Comparison of ENCODE assay signal across 8 cellular contexts in genomic region chr16:2251281-2252111, GRCh38. TPM values are rescaled to one million over a fixed set of nuclear protein-coding genes. Genes with fewer than 3 reads are reported as not detected.
DNase-seq lines count a peak whose midpoint lies in the region; ATAC-seq and TF ChIP-seq lines count a peak whose summit lies in the region.

Gene ECI1 (minus strand): TSS chr16:2251587. CDS start chr16:2251566, 21 bp downstream.

- peaks cover 19% of the 10 kb centered on the region for H3K36me3 Mint-ChIP-seq in activated T-cell treated with anti-CD3 and anti-CD28 coated beads, Interleukin-2, amount 50 U/mL, for 4 hours (ENCODE audit: insufficient read depth)

- H3K27me3 ChIP-seq in PC-9 (ENCODE audit: insufficient read depth, low read depth) (no peaks in the 10 kb centered on the region), muscle layer of duodenum (ENCODE audit: low read depth, low read length) (no peaks in the 10 kb centered on the region)

- no peaks in the 10 kb centered on the region for H3K9me3 Mint-ChIP-seq in activated T-cell treated with anti-CD3 and anti-CD28 coated beads, Interleukin-2, amount 50 U/mL, for 4 hours

- H3K4me3 ChIP-seq in PC-9 (peak within 1 kb of the TSS; percentile 91), muscle layer of duodenum (ENCODE audit: low read depth in 1 of 2, low read length in 2 of 2) (peak within 1 kb of the TSS; percentile 64 to 72)

- DNase-seq in DMS153 (lab: John Stamatoyannopoulos, UW) (peak; percentile 89), HuH-7.5 (ENCODE audit: low spot score) (peak; percentile 98), PC-9 (peak; percentile 84 to 98)
- DNase-seq in activated T-cell treated with anti-CD3 and anti-CD28 coated beads, Interleukin-2, amount 50 U/mL, for 4 hours, result peak; percentile 68
- DNase-seq in stimulated activated CD8-positive, alpha-beta memory T cell treated with anti-CD3 and anti-CD28 coated beads, Interleukin-7, amount 100 ng/mL, for 4 hours (ENCODE audit: low read depth in 2 of 2), result peak; percentile 48 to 76

- peak within 1 kb of the TSS; percentile 73 for H2AFZ ChIP-seq in PC-9

- intact Hi-C loops in PC-9 (cut with micrococcal nuclease; ENCODE audit: unreplicated experiment), result loop anchor here (1.0 to 10.0 kb wide), 5 partner anchors 29 to 251 kb away; partner anchors contain the start of genes BRICD5, E4F1, PGP and TRAF7

- peaks cover 37% of the 10 kb centered on the region for H4K20me1 ChIP-seq in PC-9 (ENCODE audit: insufficient read depth)

- CTCF ChIA-PET in PC-9 (lab: Charles Lee), result interaction anchor here (0.5 to 1.0 kb wide), 10 partner anchors 47 to 669 kb away, joined by 3 to 5 read pairs (median 3); partner anchors contain the start of genes PKD1 and TRAF7

- H3K9me2 ChIP-seq in PC-9 (ENCODE audit: insufficient read depth), result no peaks in the 10 kb centered on the region

- peak within 1 kb of the TSS; percentile 85 for H3K4me3 Mint-ChIP-seq in activated T-cell treated with anti-CD3 and anti-CD28 coated beads, Interleukin-2, amount 50 U/mL, for 4 hours

- H3K9me3 ChIP-seq in PC-9 (ENCODE audit: insufficient read depth, low read depth) (no peaks in the 10 kb centered on the region), muscle layer of duodenum (ENCODE audit: control insufficient read depth in 1 of 2, low read length in 2 of 2) (no peaks in the 10 kb centered on the region)

- peak within 1 kb of the TSS; percentile 86 for H3K27ac ChIP-seq in PC-9
- H3K27ac ChIP-seq in muscle layer of duodenum (ENCODE audit: low read length), result peak within 1 kb of the TSS; percentile 69

- TF ChIP-seq CTCF in PC-9 (conservative IDR thresholded peaks at IDR 0.05), result peak; percentile 69

- H3K4me1 Mint-ChIP-seq in activated T-cell treated with anti-CD3 and anti-CD28 coated beads, Interleukin-2, amount 50 U/mL, for 4 hours (ENCODE audit: low read depth), result peaks cover 10% of the 10 kb centered on the region

- H3K4me1 ChIP-seq in PC-9 (replicated peaks; ENCODE audit: insufficient read depth) (peaks cover 22% of the 10 kb centered on the region), muscle layer of duodenum (ENCODE audit: control insufficient read depth in 1 of 2, insufficient read depth in 2 of 2, low read length in 2 of 2) (peaks cover 3 to 18% of the 10 kb centered on the region in 2 donors)

- POLR2A ChIA-PET in PC-9 (lab: Charles Lee; ENCODE audit: unreplicated experiment), result interaction anchor here (0.5 to 1.0 kb wide), 6 partner anchors 18 to 885 kb away, joined by 3 to 12 read pairs (median 4); partner anchors contain the start of gene TRAF7

- H3K4me2 ChIP-seq in PC-9, result peak within 1 kb of the TSS; percentile 85

- peaks cover 36% of the 10 kb centered on the region for H3K79me2 ChIP-seq in PC-9 (ENCODE audit: low read depth)

- H3K36me3 ChIP-seq in PC-9 (ENCODE audit: low read depth) (peaks cover 12% of the 10 kb centered on the region), muscle layer of duodenum (ENCODE audit: control insufficient read depth in 1 of 2, insufficient read depth in 2 of 2, low read length in 2 of 2) (peaks cover 19 to 38% of the 10 kb centered on the region in 2 donors)

- BruUV-seq in PC-9 (replicated peaks; lab: Mats Ljungman, UMichigan), result no TSS peak

- peak; percentile 79 for ATAC-seq in GM21515 (IDR thresholded peaks at IDR 0.05; ENCODE audit: unreplicated experiment)
- ATAC-seq in activated T-cell treated with anti-CD3 and anti-CD28 coated beads, Interleukin-2, amount 50 U/mL, for 4 hours, result peak; percentile 74 to 80
- peak; percentile 94 for ATAC-seq in esophagus mucosa

- peaks cover 62% of the 10 kb centered on the region for H3F3A ChIP-seq in PC-9 (ENCODE audit: insufficient read depth, low read depth)

- no peaks in the 10 kb centered on the region for H3K27me3 Mint-ChIP-seq in activated T-cell treated with anti-CD3 and anti-CD28 coated beads, Interleukin-2, amount 50 U/mL, for 4 hours (ENCODE audit: low read depth)

RNA-seq across cellular contexts. Expression of gene ECI1, which starts in this region (rescaled TPM):
- total RNA-seq in PC-9 (2021) (131 and 216 TPM in 2 replicates), esophagus mucosa (65.8 TPM)
- total RNA-seq in activated T-cell treated with anti-CD3 and anti-CD28 coated beads, Interleukin-2, amount 50 U/mL, for 4 hours, result 10 to 100 TPM; 21.6 to 23.8 (median 22.5) TPM

Comparison
In these comparisons a context has a peak if more than half of its experiments do, and no peak if none do; other contexts are left out.
1. Peak in every context shown above with its lines: DNase-seq, ATAC-seq, H3K4me3 ChIP-seq and H3K27ac ChIP-seq.